In the genomic region with DNA sequence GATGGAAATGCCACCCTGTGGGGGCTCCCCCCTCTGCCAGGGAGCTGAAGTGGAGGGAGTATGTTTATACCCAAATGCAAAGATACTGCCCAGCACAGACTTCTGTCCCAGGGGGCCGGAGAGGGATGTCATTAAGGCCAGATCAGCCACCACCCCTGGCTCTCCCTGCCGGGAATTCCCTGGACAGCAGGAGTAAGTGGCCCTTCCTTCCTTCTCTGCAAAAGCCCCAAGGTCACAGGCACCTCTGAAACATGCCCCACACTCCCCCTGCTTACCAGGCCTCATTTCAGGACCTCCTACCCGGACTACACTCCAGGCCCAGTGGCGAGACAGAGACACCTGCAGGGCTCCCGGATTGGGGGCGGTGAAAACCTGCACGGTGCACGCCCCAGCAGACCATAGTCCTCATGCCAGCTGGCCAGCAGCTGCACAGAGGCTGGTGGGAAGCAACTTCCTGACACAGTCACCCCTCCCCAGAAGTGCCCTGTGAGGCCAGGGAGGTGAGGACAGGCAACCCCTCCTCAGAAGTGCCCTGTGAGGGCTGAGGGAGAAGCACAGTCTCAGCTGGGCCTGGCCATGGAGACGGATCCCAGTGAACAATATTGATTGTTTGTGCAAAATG, we compare ENCODE assay signal across 17 cellular contexts. TPM values are rescaled to one million over a fixed set of nuclear protein-coding genes. Genes with fewer than 3 reads are reported as not detected.
A peak's percentile ranks its signal among the peaks of the same experiment; 100 is the strongest.
DNase-seq lines count a peak whose midpoint lies in the region; ATAC-seq and TF ChIP-seq lines count a peak whose summit lies in the region.
"Had no signal": no experiment of that assay in that cellular context is flagged by ENCODE, and none has a peak within 500 bp of the region (broad histone marks: within the 10 kb centered on the region; RNA-seq: fewer than 3 reads in every experiment).

No MANE protein-coding gene starts in this region.

- H3K4me3 Mint-ChIP-seq in GM23338 (no peak overlapping the region), chondrocyte (ENCODE audit: unreplicated experiment) (no peak overlapping the region), neural crest cell (no peak overlapping the region)

- H3K79me2 ChIP-seq in GM23338 (replicated peaks; ENCODE audit: insufficient read depth): no peaks in the 10 kb centered on the region

- H3K36me3 Mint-ChIP-seq in GM23338 (ENCODE audit: low read depth) (no peaks in the 10 kb centered on the region), chondrocyte (ENCODE audit: low read depth) (no peaks in the 10 kb centered on the region), neural crest cell (ENCODE audit: low read depth) (no peaks in the 10 kb centered on the region)

- H3K9me2 ChIP-seq in GM23338 (ENCODE audit: insufficient read depth): no peaks in the 10 kb centered on the region

- 0 out of 2 replicates have a peak overlapping the region, but pooled peaks have one; percentile 32 for H2AFZ ChIP-seq in GM23338
- H2AFZ ChIP-seq: PC-9 had no signal

- no peaks in the 10 kb centered on the region for H3F3A ChIP-seq in GM23338 (replicated peaks; ENCODE audit: low read depth)

- H3K27me3 ChIP-seq in BLaER1: no peaks in the 10 kb centered on the region
- no peaks in the 10 kb centered on the region for H3K27me3 ChIP-seq in GM23338 (ENCODE audit: insufficient read depth)
- H3K27me3 ChIP-seq: BE2C, colonic mucosa, gastrocnemius medialis had no signal

- H3K4me1 Mint-ChIP-seq in GM23338 (peaks cover 16% of the 10 kb centered on the region), chondrocyte (ENCODE audit: low read depth) (peaks cover 10% of the 10 kb centered on the region), neural crest cell (peaks cover 7% of the 10 kb centered on the region)

- no peaks in the 10 kb centered on the region for H3K9me3 ChIP-seq in BLaER1
- H3K9me3 ChIP-seq: BE2C, colonic mucosa, gastrocnemius medialis had no signal

- H3K36me3 ChIP-seq in BLaER1 (no peaks in the 10 kb centered on the region), GM23338 (ENCODE audit: insufficient read depth) (no peaks in the 10 kb centered on the region)
- H3K36me3 ChIP-seq: BE2C, colonic mucosa, gastrocnemius medialis had no signal

- H3K27ac ChIP-seq in BLaER1 (peak overlapping the region; percentile 87), GM23338 (ENCODE audit: low read depth) (no peak overlapping the region)
- H3K27ac ChIP-seq: colonic mucosa, epithelial cell of prostate, gastrocnemius medialis, PC-9 had no signal

- H3K27ac Mint-ChIP-seq in GM23338: peak overlapping the region; percentile 80
- no peak overlapping the region for H3K27ac Mint-ChIP-seq in chondrocyte (ENCODE audit: unreplicated experiment)
- peak overlapping the region; percentile 88 for H3K27ac Mint-ChIP-seq in neural crest cell (ENCODE audit: unreplicated experiment)

- TF ChIP-seq CTCF in GM23338 (conservative IDR thresholded peaks at IDR 0.05; ENCODE audit: low read depth in 2 of 2): 0 out of 4 replicates have a peak, but pooled peaks of 1 of the 2 experiments have one; percentile 13
- no peak for TF ChIP-seq CTCF in chondrocyte (IDR thresholded peaks at IDR 0.05)
- no peak for TF ChIP-seq CTCF in neural crest cell (conservative IDR thresholded peaks at IDR 0.05)

- peak overlapping the region; percentile 74 for H3K9ac ChIP-seq in BLaER1

- H4K20me1 ChIP-seq in BLaER1 (no peaks in the 10 kb centered on the region), GM23338 (replicated peaks; ENCODE audit: insufficient read depth) (no peaks in the 10 kb centered on the region)

- H3K27me3 Mint-ChIP-seq in GM23338 (ENCODE audit: insufficient read depth, low read depth, poor library complexity): peaks cover 7% of the 10 kb centered on the region
- no peaks in the 10 kb centered on the region for H3K27me3 Mint-ChIP-seq in chondrocyte (ENCODE audit: low read depth)
- no peaks in the 10 kb centered on the region for H3K27me3 Mint-ChIP-seq in neural crest cell (ENCODE audit: low read depth)

- ATAC-seq in GM23338 (peak; percentile 5; the same call in 1 of the 3 replicates), HG03135 (IDR thresholded peaks at IDR 0.05; ENCODE audit: unreplicated experiment) (no peak)
- ATAC-seq: gastrocnemius medialis had no signal

- H3K4me2 ChIP-seq in BLaER1 (peak overlapping the region; percentile 97), GM23338 (no peak overlapping the region)
- H3K4me2 ChIP-seq: PC-9 had no signal

- H3K9me3 Mint-ChIP-seq in GM23338: no peaks in the 10 kb centered on the region
- no peaks in the 10 kb centered on the region for H3K9me3 Mint-ChIP-seq in chondrocyte (ENCODE audit: low read depth)
- H3K9me3 Mint-ChIP-seq in neural crest cell: no peaks in the 10 kb centered on the region

- H3K4me3 ChIP-seq in BLaER1 (peak overlapping the region; percentile 52), GM23338 (no peak overlapping the region)
- H3K4me3 ChIP-seq: colonic mucosa, gastrocnemius medialis, PC-9 had no signal

- H3K4me1 ChIP-seq in BLaER1 (peaks cover 94% of the 10 kb centered on the region), GM23338 (ENCODE audit: insufficient read depth) (peaks cover 3% of the 10 kb centered on the region)
- H3K4me1 ChIP-seq: colonic mucosa, gastrocnemius medialis had no signal

- DNase-seq in GM23338 (ENCODE audit: low spot score) (no peak), chondrocyte (ENCODE audit: low spot score) (peak; percentile 81), neural crest cell (ENCODE audit: low read depth, low spot score) (no peak), SIG-M5 treated with dmso at 0.1 percent for 504 hours (lab: John Stamatoyannopoulos, UW; ENCODE audit: unreplicated experiment) (no peak)
- DNase-seq in stimulated activated CD4-positive, alpha-beta T cell treated with anti-CD3 and anti-CD28 coated beads, Interleukin-2, amount 100 ng/mL, for 24 hours: no peak
- DNase-seq: BE2C; colonic mucosa; mesenchymal stem cell; NCI-H1694; NCI-H446; stimulated activated CD4-positive, alpha-beta T cell treated with anti-CD3 and anti-CD28 coated beads, Interleukin-4, amount 100 ng/mL, for 4 hours had no signal

TF ChIP-seq in GM23338, 12 proteins besides CTCF, POLR2A, EP300 and RAD21 (continues in another document):
- TF ChIP-seq EZH2phosphoT487 (IDR thresholded peaks at IDR 0.05; ENCODE audit: unreplicated experiment) (no peak), JUNB (IDR thresholded peaks at IDR 0.05; ENCODE audit: unreplicated experiment) (no peak), EZH2 (IDR thresholded peaks at IDR 0.05; ENCODE audit: low read depth, unreplicated experiment) (no peak), ZNF114 (CRISPR knock-in tag; IDR thresholded peaks at IDR 0.05) (no peak)
- TF ChIP-seq, protein P1, sequence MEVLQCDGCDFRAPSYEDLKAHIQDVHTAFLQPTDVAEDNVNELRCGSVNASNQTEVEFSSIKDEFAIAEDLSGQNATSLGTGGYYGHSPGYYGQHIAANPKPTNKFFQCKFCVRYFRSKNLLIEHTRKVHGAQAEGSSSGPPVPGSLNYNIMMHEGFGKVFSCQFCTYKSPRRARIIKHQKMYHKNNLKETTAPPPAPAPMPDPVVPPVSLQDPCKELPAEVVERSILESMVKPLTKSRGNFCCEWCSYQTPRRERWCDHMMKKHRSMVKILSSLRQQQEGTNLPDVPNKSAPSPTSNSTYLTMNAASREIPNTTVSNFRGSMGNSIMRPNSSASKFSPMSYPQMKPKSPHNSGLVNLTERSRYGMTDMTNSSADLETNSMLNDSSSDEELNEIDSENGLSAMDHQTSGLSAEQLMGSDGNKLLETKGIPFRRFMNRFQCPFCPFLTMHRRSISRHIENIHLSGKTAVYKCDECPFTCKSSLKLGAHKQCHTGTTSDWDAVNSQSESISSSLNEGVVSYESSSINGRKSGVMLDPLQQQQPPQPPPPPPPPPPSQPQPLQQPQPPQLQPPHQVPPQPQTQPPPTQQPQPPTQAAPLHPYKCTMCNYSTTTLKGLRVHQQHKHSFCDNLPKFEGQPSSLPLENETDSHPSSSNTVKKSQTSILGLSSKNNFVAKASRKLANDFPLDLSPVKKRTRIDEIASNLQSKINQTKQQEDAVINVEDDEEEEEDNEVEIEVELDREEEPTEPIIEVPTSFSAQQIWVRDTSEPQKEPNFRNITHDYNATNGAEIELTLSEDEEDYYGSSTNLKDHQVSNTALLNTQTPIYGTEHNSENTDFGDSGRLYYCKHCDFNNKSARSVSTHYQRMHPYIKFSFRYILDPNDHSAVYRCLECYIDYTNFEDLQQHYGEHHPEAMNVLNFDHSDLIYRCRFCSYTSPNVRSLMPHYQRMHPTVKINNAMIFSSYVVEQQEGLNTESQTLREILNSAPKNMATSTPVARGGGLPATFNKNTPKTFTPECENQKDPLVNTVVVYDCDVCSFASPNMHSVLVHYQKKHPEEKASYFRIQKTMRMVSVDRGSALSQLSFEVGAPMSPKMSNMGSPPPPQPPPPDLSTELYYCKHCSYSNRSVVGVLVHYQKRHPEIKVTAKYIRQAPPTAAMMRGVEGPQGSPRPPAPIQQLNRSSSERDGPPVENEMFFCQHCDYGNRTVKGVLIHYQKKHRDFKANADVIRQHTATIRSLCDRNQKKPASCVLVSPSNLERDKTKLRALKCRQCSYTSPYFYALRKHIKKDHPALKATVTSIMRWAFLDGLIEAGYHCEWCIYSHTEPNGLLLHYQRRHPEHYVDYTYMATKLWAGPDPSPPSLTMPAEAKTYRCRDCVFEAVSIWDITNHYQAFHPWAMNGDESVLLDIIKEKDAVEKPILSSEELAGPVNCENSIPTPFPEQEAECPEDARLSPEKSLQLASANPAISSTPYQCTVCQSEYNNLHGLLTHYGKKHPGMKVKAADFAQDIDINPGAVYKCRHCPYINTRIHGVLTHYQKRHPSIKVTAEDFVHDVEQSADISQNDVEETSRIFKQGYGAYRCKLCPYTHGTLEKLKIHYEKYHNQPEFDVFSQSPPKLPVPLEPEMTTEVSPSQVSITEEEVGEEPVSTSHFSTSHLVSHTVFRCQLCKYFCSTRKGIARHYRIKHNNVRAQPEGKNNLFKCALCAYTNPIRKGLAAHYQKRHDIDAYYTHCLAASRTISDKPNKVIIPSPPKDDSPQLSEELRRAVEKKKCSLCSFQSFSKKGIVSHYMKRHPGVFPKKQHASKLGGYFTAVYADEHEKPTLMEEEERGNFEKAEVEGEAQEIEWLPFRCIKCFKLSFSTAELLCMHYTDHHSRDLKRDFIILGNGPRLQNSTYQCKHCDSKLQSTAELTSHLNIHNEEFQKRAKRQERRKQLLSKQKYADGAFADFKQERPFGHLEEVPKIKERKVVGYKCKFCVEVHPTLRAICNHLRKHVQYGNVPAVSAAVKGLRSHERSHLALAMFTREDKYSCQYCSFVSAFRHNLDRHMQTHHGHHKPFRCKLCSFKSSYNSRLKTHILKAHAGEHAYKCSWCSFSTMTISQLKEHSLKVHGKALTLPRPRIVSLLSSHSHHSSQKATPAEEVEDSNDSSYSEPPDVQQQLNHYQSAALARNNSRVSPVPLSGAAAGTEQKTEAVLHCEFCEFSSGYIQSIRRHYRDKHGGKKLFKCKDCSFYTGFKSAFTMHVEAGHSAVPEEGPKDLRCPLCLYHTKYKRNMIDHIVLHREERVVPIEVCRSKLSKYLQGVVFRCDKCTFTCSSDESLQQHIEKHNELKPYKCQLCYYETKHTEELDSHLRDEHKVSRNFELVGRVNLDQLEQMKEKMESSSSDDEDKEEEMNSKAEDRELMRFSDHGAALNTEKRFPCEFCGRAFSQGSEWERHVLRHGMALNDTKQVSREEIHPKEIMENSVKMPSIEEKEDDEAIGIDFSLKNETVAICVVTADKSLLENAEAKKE (CRISPR knock-in tag; IDR thresholded peaks at IDR 0.05): no peak

RNA-seq across cellular contexts. Expression of a gene that starts 33.0 kb away (rescaled TPM):
- total RNA-seq in GM23338 (2014; rRNA removed; shearing (Covaris generic)): 6.7 and 9.8 TPM in 2 replicates
- polyA plus RNA-seq in GM23338 (2016; fragmentation: Nextera tagmentation; extraction: Ambion mirVana): 3.8 and 5.5 TPM in 2 replicates
- total RNA-seq in chondrocyte (0.12 to 0.18 TPM in 2 of 3 replicates, not detected in the other), neural crest cell (1.6 and 2.5 TPM in 2 replicates)
- total RNA-seq: HT-29, PC-9 had no signal
